ENCODE assay signal across 31 cellular contexts in genomic region chr6:61835214-61835613, GRCh38.
"Had no signal": no experiment of that assay in that cellular context is flagged by ENCODE, and none has a peak within 500 bp of the region (broad histone marks: within the 10 kb centered on the region; RNA-seq: fewer than 3 reads in every experiment).

No MANE protein-coding gene starts in this region.

- H3K27me3 ChIP-seq: adrenal gland, ascending aorta, body of pancreas, breast epithelium, cardiac muscle cell had no signal

- ATAC-seq: activated naive CD4-positive, alpha-beta T cell treated with anti-CD3 and anti-CD28 coated beads, Interleukin-2, amount 50 U/mL, for 72 hours; activated naive CD8-positive, alpha-beta T cell treated with anti-CD3 and anti-CD28 coated beads, Interleukin-2, amount 50 U/mL, for 24 hours; activated T-cell treated with anti-CD3 and anti-CD28 coated beads, Interleukin-2, amount 50 U/mL, for 4 hours; activated T-cell treated with anti-CD3 and anti-CD28 coated beads, Interleukin-2, amount 50 U/mL, for 72 hours; activated T-helper 17 cell treated with anti-CD3 and anti-CD28 coated beads, Interleukin-2, amount 50 U/mL, for 72 hours; body of pancreas had no signal

- H3K9me3 ChIP-seq: adrenal gland, ascending aorta, body of pancreas, breast epithelium had no signal

- H3K36me3 ChIP-seq: adrenal gland, ascending aorta, breast epithelium, cardiac muscle cell had no signal

- H3K4me3 ChIP-seq: adrenal gland, ascending aorta, body of pancreas, breast epithelium, cardiac muscle cell had no signal

- H3K27ac ChIP-seq: adrenal gland, ascending aorta, body of pancreas, breast epithelium, cardiac muscle cell had no signal

- DNase-seq: activated effector memory CD4-positive, alpha-beta T cell treated with anti-CD3 and anti-CD28 coated beads, Interleukin-2, amount 50 U/mL, for 16 hours; activated effector memory CD4-positive, alpha-beta T cell treated with Interleukin-2 at 50 U/mL for 16 hours; activated gamma-delta T cell; activated gamma-delta T cell treated with Interleukin-2 at 50 U/mL for 16 hours; activated naive CD4-positive, alpha-beta T cell; activated naive CD4-positive, alpha-beta T cell treated with anti-CD3 and anti-CD28 coated beads for 36 hours; activated naive CD4-positive, alpha-beta T cell treated with anti-CD3 and anti-CD28 coated beads, Interleukin-2, amount 10 ng/mL, durations not matched to agents 7 days and 5 days; activated naive CD4-positive, alpha-beta T cell treated with anti-CD3 and anti-CD28 coated beads, Interleukin-2, amount 50 U/mL, for 16 hours; activated naive CD4-positive, alpha-beta T cell treated with Interleukin-2 at 50 U/mL for 16 hours; activated naive CD8-positive, alpha-beta T cell treated with anti-CD3 and anti-CD28 coated beads for 36 hours; activated naive CD8-positive, alpha-beta T cell treated with anti-CD3 and anti-CD28 coated beads, Interleukin-2, amount 10 ng/mL, durations not matched to agents 7 days and 5 days; activated naive CD8-positive, alpha-beta T cell treated with anti-CD3 and anti-CD28 coated beads, Interleukin-2, amount 50 U/mL, for 24 hours; activated T-cell treated with anti-CD3 and anti-CD28 coated beads, Interleukin-2, amount 50 U/mL, for 1 hour; activated T-cell treated with anti-CD3 and anti-CD28 coated beads, Interleukin-2, amount 50 U/mL, for 24 hours; activated T-cell treated with anti-CD3 and anti-CD28 coated beads, Interleukin-2, amount 50 U/mL, for 4 hours; activated T-cell treated with anti-CD3 and anti-CD28 coated beads, Interleukin-2, amount 50 U/mL, for 48 hours; activated T-cell treated with anti-CD3 and anti-CD28 coated beads, Interleukin-2, amount 50 U/mL, for 72 hours; adrenal gland; amniotic stem cell; amygdala; anterior cingulate cortex; aorta; body of pancreas; caudate nucleus; central memory CD4-positive, alpha-beta T cell; cerebellar nuclear complex had no signal
